ENCODE assay signal across 8 cellular contexts in genomic region chrX:1392376-1393130, GRCh38. TPM values are rescaled to one million over a fixed set of nuclear protein-coding genes. Genes with fewer than 3 reads are reported as not detected.
DNase-seq lines count a peak whose midpoint lies in the region; ATAC-seq and TF ChIP-seq lines count a peak whose summit lies in the region.

No MANE protein-coding gene starts in this region.

- peaks cover 34% of the 10 kb centered on the region for H3K4me1 Mint-ChIP-seq in activated CD4-positive, alpha-beta T cell treated with anti-CD3 and anti-CD28 coated beads, Interleukin-2, amount 10 ng/mL, durations not matched to agents 24 days and 14 days

- peaks cover 61% of the 10 kb centered on the region for H3K36me3 Mint-ChIP-seq in activated CD4-positive, alpha-beta T cell treated with anti-CD3 and anti-CD28 coated beads, Interleukin-2, amount 10 ng/mL, durations not matched to agents 24 days and 14 days (ENCODE audit: low read depth)

- peak overlapping the region; percentile 98 for H3K27ac Mint-ChIP-seq in activated CD4-positive, alpha-beta T cell treated with anti-CD3 and anti-CD28 coated beads, Interleukin-2, amount 10 ng/mL, durations not matched to agents 24 days and 14 days

- H3K27ac ChIP-seq in effector memory CD4-positive, alpha-beta T cell (ENCODE audit: insufficient read depth, low read length, poor library complexity, severe bottlenecking), result peak overlapping the region; percentile 96
- H3K27ac ChIP-seq in subcutaneous abdominal adipose tissue (ENCODE audit: low read depth, low read length), result peak overlapping the region; percentile 94

- peak; percentile 25 for ATAC-seq in HG02943 (IDR thresholded peaks at IDR 0.05; ENCODE audit: low read depth, unreplicated experiment)

- H3K27me3 ChIP-seq in effector memory CD4-positive, alpha-beta T cell (replicated peaks; ENCODE audit: control insufficient read depth, insufficient read depth, low read length, poor library complexity, severe bottlenecking), result no peaks in the 10 kb centered on the region
- no peaks in the 10 kb centered on the region for H3K27me3 ChIP-seq in subcutaneous abdominal adipose tissue (ENCODE audit: control insufficient read depth in 5 of 5, insufficient read depth in 4 of 5, low read length in 5 of 5)

- TF ChIP-seq POLR2A in Raji (IDR thresholded peaks at IDR 0.05; ENCODE audit: insufficient read depth, low read depth, low read length), result peak; percentile 69; the same call in 1 of the 2 replicates

- peaks cover 5% of the 10 kb centered on the region for H3K9me3 Mint-ChIP-seq in activated CD4-positive, alpha-beta T cell treated with anti-CD3 and anti-CD28 coated beads, Interleukin-2, amount 10 ng/mL, durations not matched to agents 24 days and 14 days

- peak overlapping the region; percentile 97 for H3K4me3 Mint-ChIP-seq in activated CD4-positive, alpha-beta T cell treated with anti-CD3 and anti-CD28 coated beads, Interleukin-2, amount 10 ng/mL, durations not matched to agents 24 days and 14 days

- no peaks in the 10 kb centered on the region for H3K9me3 ChIP-seq in effector memory CD4-positive, alpha-beta T cell (ENCODE audit: control insufficient read depth, low read length)
- no peaks in the 10 kb centered on the region for H3K9me3 ChIP-seq in subcutaneous abdominal adipose tissue (ENCODE audit: control insufficient read depth in 5 of 5, low read length in 5 of 5)

- peaks cover 26% of the 10 kb centered on the region for H3K36me3 ChIP-seq in effector memory CD4-positive, alpha-beta T cell (ENCODE audit: control insufficient read depth, insufficient read depth, low read length)
- peaks cover 0 to 40% (median 31%) of the 10 kb centered on the region in 5 donors for H3K36me3 ChIP-seq in subcutaneous abdominal adipose tissue (ENCODE audit: control insufficient read depth in 5 of 5, insufficient read depth in 5 of 5, low read length in 5 of 5)

- intact Hi-C loops in activated CD4-positive, alpha-beta T cell treated with anti-CD3 and anti-CD28 coated beads, Interleukin-2, amount 10 ng/mL, durations not matched to agents 24 days and 14 days (cut with micrococcal nuclease), result loop anchor here (1.0 to 10.0 kb wide), 7 partner anchors 61 to 1075 kb away; partner anchors contain the start of genes AKAP17A, GTPBP6, P2RY8 and PPP2R3B

- no peaks in the 10 kb centered on the region for H3K27me3 Mint-ChIP-seq in activated CD4-positive, alpha-beta T cell treated with anti-CD3 and anti-CD28 coated beads, Interleukin-2, amount 10 ng/mL, durations not matched to agents 24 days and 14 days

- peak overlapping the region in 4 of 5 donors; percentile 68 to 81 (median 79) for H3K9ac ChIP-seq in subcutaneous abdominal adipose tissue (ENCODE audit: low read length in 5 of 5)

- H3K4me3 ChIP-seq in effector memory CD4-positive, alpha-beta T cell (ENCODE audit: insufficient read depth, low read depth, low read length, poor library complexity, severe bottlenecking), result peak overlapping the region; percentile 99
- H3K4me3 ChIP-seq in subcutaneous abdominal adipose tissue (ENCODE audit: low read depth in 1 of 5, low read length in 5 of 5), result peak overlapping the region; percentile 59 to 87 (median 75)

- no peak for DNase-seq in activated CD4-positive, alpha-beta T cell treated with anti-CD3 and anti-CD28 coated beads, Interleukin-2, amount 10 ng/mL, durations not matched to agents 24 days and 14 days
- no peak for DNase-seq in activated CD4-positive, alpha-beta T cell treated with anti-CD3 and anti-CD28 coated beads, Interleukin-2, amount 50 U/mL, for 4 hours
- no peak for DNase-seq in effector memory CD4-positive, alpha-beta T cell
- peak; percentile 74 for DNase-seq in medulla oblongata (ENCODE audit: extremely low spot score)
- no peak for DNase-seq in NCI-H2196 (lab: John Stamatoyannopoulos, UW; ENCODE audit: unreplicated experiment)

- H3K4me1 ChIP-seq in effector memory CD4-positive, alpha-beta T cell (ENCODE audit: control insufficient read depth, insufficient read depth, low read length, poor library complexity, severe bottlenecking), result peaks cover 24% of the 10 kb centered on the region
- peaks cover 4 to 61% (median 47%) of the 10 kb centered on the region in 5 donors for H3K4me1 ChIP-seq in subcutaneous abdominal adipose tissue (ENCODE audit: control insufficient read depth in 5 of 5, insufficient read depth in 5 of 5, low read length in 5 of 5)

RNA-seq across cellular contexts. Expression of gene SLC25A6, which starts 0.6 kb away (rescaled TPM):
- 302 and 306 TPM in 2 replicates for total RNA-seq in activated CD4-positive, alpha-beta T cell treated with anti-CD3 and anti-CD28 coated beads, Interleukin-2, amount 10 ng/mL, durations not matched to agents 24 days and 14 days

RNA-seq across cellular contexts. Expression of gene IL3RA, which starts 56.0 kb away (rescaled TPM):
- 3.1 and 3.4 TPM in 2 replicates for total RNA-seq in activated CD4-positive, alpha-beta T cell treated with anti-CD3 and anti-CD28 coated beads, Interleukin-2, amount 10 ng/mL, durations not matched to agents 24 days and 14 days
